In the genomic region with DNA sequence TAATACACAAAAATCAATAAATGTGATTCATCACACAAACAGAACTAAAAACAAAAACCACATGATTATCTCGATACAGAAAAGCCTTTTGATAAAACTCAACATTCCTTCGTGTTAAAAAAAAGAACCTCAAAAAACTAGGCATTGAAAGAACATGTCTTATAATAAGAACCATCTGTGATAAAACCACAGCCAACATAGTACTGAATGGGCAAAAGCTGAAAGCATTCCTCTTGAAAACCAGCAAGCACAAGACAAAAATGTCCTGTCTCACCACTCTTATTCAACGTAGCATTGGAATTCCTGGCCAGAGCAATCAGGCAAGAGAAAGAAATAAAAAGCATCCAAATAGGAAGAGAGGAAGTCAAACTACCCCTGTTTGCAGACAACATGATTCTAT, we compare ENCODE assay signal across 7 cellular contexts. TPM values are rescaled to one million over a fixed set of nuclear protein-coding genes. Genes with fewer than 3 reads are reported as not detected.
DNase-seq lines count a peak whose midpoint lies in the region; TF ChIP-seq lines count a peak whose summit lies in the region.
"Not testable (repeated sequence)": the region's sequence is repeated elsewhere in the genome, so short reads cannot be mapped to it uniquely, and the experiment has no call there.

No MANE protein-coding gene starts in this region.

- POLR2A ChIA-PET in AG04449 (lab: Yijun Ruan, JAX); SK-N-SH (lab: Yijun Ruan, JAX): not testable (repeated sequence)

- CTCF ChIA-PET in AG04449 (lab: Yijun Ruan, JAX): not testable (repeated sequence)
- CTCF ChIA-PET in SK-N-SH (lab: Yijun Ruan, JAX): interaction anchor here (0.8 to 1.2 kb wide), 3 partner anchors 18 to 122 kb away, joined by 3 to 4 read pairs (median 3); no protein-coding TSS in a partner anchor

- not testable (repeated sequence) for H3K4me3 ChIP-seq in AG04449 (ENCODE audit: low read depth, low read length); HFF-Myc (replicated peaks; ENCODE audit: low read depth, low read length); SK-N-SH (ENCODE audit: low read depth in 2 of 2, low read length in 1 of 2); astrocyte of the cerebellum (ENCODE audit: low read depth, low read length); foreskin fibroblast (ENCODE audit: low read depth in 1 of 2, low read length in 2 of 2)

- not testable (repeated sequence) for H3F3A ChIP-seq in SK-N-SH (replicated peaks; ENCODE audit: insufficient read depth)

- not testable (repeated sequence) for H3K27ac ChIP-seq in SK-N-SH (ENCODE audit: low read depth in 2 of 2, low read length in 1 of 2)

- 0% methylated on average over 3 of the region's 3 CpGs for WGBS in SK-N-SH (ENCODE audit: low lambda C conversion rate)

- H3K9ac ChIP-seq in SK-N-SH: not testable (repeated sequence)

- not testable (repeated sequence) for H3K4me2 ChIP-seq in SK-N-SH

- not testable (repeated sequence) for H3K79me2 ChIP-seq in SK-N-SH (ENCODE audit: insufficient read depth)

- H3K36me3 ChIP-seq in SK-N-SH (replicated peaks in 1 of 2; ENCODE audit: control insufficient read depth in 1 of 2, insufficient read depth in 2 of 2, low read length in 1 of 2): not testable (repeated sequence)

- not testable (repeated sequence) for H2AFZ ChIP-seq in SK-N-SH (ENCODE audit: low read depth)

- DNase-seq in AG04449 (ENCODE audit: low read depth, low spot score) (peak; percentile 52), EH (ENCODE audit: low read depth) (peak; percentile 70), HFF-Myc (ENCODE audit: extremely low read depth, low read depth) (peak; percentile 14), astrocyte of the cerebellum (ENCODE audit: low read depth) (peak; percentile 18), fibroblast of gingiva (ENCODE audit: low read depth) (peak; percentile 80), foreskin fibroblast (peak; percentile 21 to 61)
- not testable (repeated sequence) for DNase-seq in SK-N-SH

- not testable (repeated sequence) for TF ChIP-seq RAD21 in SK-N-SH (IDR thresholded peaks at IDR 0.05; ENCODE audit: low read length)

- in situ Hi-C loops in astrocyte of the cerebellum (cut with HindIII; ENCODE audit: low sequenced_read_pairs): not testable (repeated sequence)

- H3K9me3 ChIP-seq in SK-N-SH: not testable (repeated sequence)

- not testable (repeated sequence) for H3K9me2 ChIP-seq in SK-N-SH

- not testable (repeated sequence) for TF ChIP-seq EP300 in SK-N-SH (IDR thresholded peaks at IDR 0.05; ENCODE audit: borderline replicate concordance in 1 of 2, low read depth in 1 of 2, low read length in 1 of 2)

- H4K20me1 ChIP-seq in SK-N-SH (ENCODE audit: insufficient read depth): not testable (repeated sequence)

- not testable (repeated sequence) for H3K4me1 ChIP-seq in SK-N-SH (ENCODE audit: control insufficient read depth in 1 of 2, insufficient read depth in 2 of 2, low read depth in 1 of 2, low read length in 1 of 2)

- H3K27me3 ChIP-seq in SK-N-SH (ENCODE audit: insufficient read depth): not testable (repeated sequence)

- not testable (repeated sequence) for TF ChIP-seq CTCF in AG04449 (IDR thresholded peaks at IDR 0.05; ENCODE audit: insufficient read depth, low read length, missing control alignments); HFF-Myc (IDR thresholded peaks at IDR 0.05; ENCODE audit: low read depth, low read length, missing control alignments); SK-N-SH (IDR thresholded peaks at IDR 0.05); astrocyte of the cerebellum (IDR thresholded peaks at IDR 0.05; ENCODE audit: low read depth, low read length, missing control alignments); foreskin fibroblast (IDR thresholded peaks at IDR 0.05; ENCODE audit: low read depth, low read length)

TF ChIP-seq in SK-N-SH, 30 proteins besides CTCF, POLR2A, EP300 and RAD21:
- TF ChIP-seq TCF12 (IDR thresholded peaks at IDR 0.05): peak; percentile 62

RNA-seq across cellular contexts. Expression of a gene that starts 49.9 kb away (rescaled TPM):
- 7.9 and 11.2 TPM in 2 replicates for polyA plus RNA-seq in SK-N-SH (2012; rRNA removed)
- 10.8 and 12.8 TPM in 2 replicates for polyA plus RNA-seq in SK-N-SH (2012; cell fraction: cytosol; rRNA removed)
- 7.3 and 16.5 TPM in 2 replicates for polyA plus RNA-seq in SK-N-SH (2012; cell fraction: nucleus; rRNA removed)
